Comparison of ENCODE assay signal across 10 cellular contexts in the genomic region with DNA sequence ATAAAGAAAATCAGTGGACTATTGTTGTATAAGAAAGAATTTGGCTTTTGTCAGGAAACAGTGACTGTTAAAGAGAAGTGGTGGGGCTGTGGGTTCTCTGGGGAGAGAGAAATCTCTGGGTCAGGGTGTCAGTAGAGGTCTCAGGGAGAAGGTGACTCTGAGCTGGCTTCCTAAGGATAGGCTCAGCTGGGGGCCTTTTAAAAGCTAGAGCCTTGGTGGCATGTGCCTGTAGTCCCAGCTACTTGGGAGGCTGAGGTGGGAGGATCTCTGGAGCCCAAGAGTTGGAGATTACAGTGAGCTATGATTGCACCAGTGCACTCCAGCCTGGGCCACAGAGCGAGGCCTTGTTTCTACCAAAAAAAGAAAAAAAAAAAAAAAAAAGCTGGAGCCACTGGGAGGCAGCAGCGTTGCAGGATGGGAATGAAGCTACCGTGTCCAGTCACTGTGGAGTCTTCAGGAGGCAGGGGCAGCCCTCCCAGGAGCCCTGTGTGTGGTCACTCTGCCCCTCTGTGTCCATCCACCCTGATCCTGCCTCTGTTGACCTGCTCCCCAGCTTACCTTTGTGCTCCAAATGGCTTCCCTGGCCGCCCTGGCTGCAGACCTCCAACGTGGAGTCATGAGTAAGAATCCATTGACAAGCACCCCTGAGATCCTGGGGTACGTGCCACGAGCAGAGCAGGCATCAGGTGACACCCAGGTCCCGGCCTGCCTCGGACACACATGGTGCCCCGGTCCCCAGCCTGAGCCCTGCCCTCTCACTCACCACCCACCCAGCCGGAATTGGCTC. TPM values are rescaled to one million over a fixed set of nuclear protein-coding genes. Genes with fewer than 3 reads are reported as not detected.
DNase-seq lines count a peak whose midpoint lies in the region; ATAC-seq and TF ChIP-seq lines count a peak whose summit lies in the region.
"Had no signal": no experiment of that assay in that cellular context is flagged by ENCODE, and none has a peak within 500 bp of the region (broad histone marks: within the 10 kb centered on the region; RNA-seq: fewer than 3 reads in every experiment).

No MANE protein-coding gene starts in this region.

- TF ChIP-seq CTCF in fibroblast of the aortic adventitia (IDR thresholded peaks at IDR 0.05; ENCODE audit: insufficient read depth, low read length) = peak; percentile 30
- TF ChIP-seq CTCF in smooth muscle cell (IDR thresholded peaks at IDR 0.05; ENCODE audit: borderline replicate concordance, insufficient read depth, poor library complexity, severe bottlenecking) = no peak

- DNase-seq in H7 = peak; percentile 77
- DNase-seq in SK-MEL-5 (ENCODE audit: low read depth, low spot score) = peak; percentile 81
- peak; percentile 54 for DNase-seq in fibroblast of the aortic adventitia (ENCODE audit: low read depth)
- no peak for DNase-seq in smooth muscle cell (lab: John Stamatoyannopoulos, UW; ENCODE audit: unreplicated experiment)
- DNase-seq in stimulated activated naive CD8-positive, alpha-beta T cell treated with anti-CD3 and anti-CD28 coated beads, Interleukin-15, amount 100 ng/mL, for 72 hours = no peak
- no peak for DNase-seq in GM19240 (ENCODE audit: insufficient read length, low spot score)
- DNase-seq in COLO668 (lab: John Stamatoyannopoulos, UW; ENCODE audit: unreplicated experiment) = no peak
- DNase-seq: activated CD4-positive, alpha-beta T cell treated with anti-CD3 and anti-CD28 coated beads, Interleukin-2, amount 10 ng/mL, durations not matched to agents 24 days and 14 days; heart left ventricle had no signal

- H3K27ac ChIP-seq in smooth muscle cell (ENCODE audit: low read depth) = peak overlapping the region; percentile 71

- H3K4me1 Mint-ChIP-seq in stimulated activated naive CD8-positive, alpha-beta T cell treated with anti-CD3 and anti-CD28 coated beads, Interleukin-15, amount 100 ng/mL, for 72 hours = peaks cover 12% of the 10 kb centered on the region

- no peaks in the 10 kb centered on the region for H3K79me2 ChIP-seq in smooth muscle cell (ENCODE audit: low read depth)

- H3K27me3 ChIP-seq in H7 (ENCODE audit: control insufficient read depth, insufficient read depth, low read length) (no peaks in the 10 kb centered on the region; the same call in 1 of the 2 replicates), smooth muscle cell (ENCODE audit: low read depth) (no peaks in the 10 kb centered on the region)
- H3K27me3 ChIP-seq: heart left ventricle had no signal

- H3K27me3 Mint-ChIP-seq in stimulated activated naive CD8-positive, alpha-beta T cell treated with anti-CD3 and anti-CD28 coated beads, Interleukin-15, amount 100 ng/mL, for 72 hours = no peaks in the 10 kb centered on the region
- H3K27me3 Mint-ChIP-seq: activated CD4-positive, alpha-beta T cell treated with anti-CD3 and anti-CD28 coated beads, Interleukin-2, amount 10 ng/mL, durations not matched to agents 24 days and 14 days had no signal

- peak overlapping the region; percentile 23 for H3K9ac ChIP-seq in smooth muscle cell (ENCODE audit: low read depth)

- no peaks in the 10 kb centered on the region for H3K4me1 ChIP-seq in smooth muscle cell (ENCODE audit: low read depth)

- ATAC-seq in stimulated activated naive CD8-positive, alpha-beta T cell treated with anti-CD3 and anti-CD28 coated beads, Interleukin-15, amount 100 ng/mL, for 72 hours = no peak
- ATAC-seq in GM19328 (IDR thresholded peaks at IDR 0.05; ENCODE audit: unreplicated experiment) = no peak

- H3K27ac Mint-ChIP-seq in stimulated activated naive CD8-positive, alpha-beta T cell treated with anti-CD3 and anti-CD28 coated beads, Interleukin-15, amount 100 ng/mL, for 72 hours = peak overlapping the region in 1 of 2 donors; percentile 48
- H3K27ac Mint-ChIP-seq: activated CD4-positive, alpha-beta T cell treated with anti-CD3 and anti-CD28 coated beads, Interleukin-2, amount 10 ng/mL, durations not matched to agents 24 days and 14 days had no signal

- no peak overlapping the region for H3K4me2 ChIP-seq in smooth muscle cell

- H3K9me3 ChIP-seq in smooth muscle cell (replicated peaks; ENCODE audit: low read depth) = no peaks in the 10 kb centered on the region
- H3K9me3 ChIP-seq: heart left ventricle had no signal

- peaks cover 4% of the 10 kb centered on the region for H3F3A ChIP-seq in smooth muscle cell (ENCODE audit: low read depth)

- H3K36me3 ChIP-seq in H7 (replicated peaks; ENCODE audit: control insufficient read depth, insufficient read depth, low read length) = no peaks in the 10 kb centered on the region
- H3K36me3 ChIP-seq in smooth muscle cell (ENCODE audit: low read depth) = no peaks in the 10 kb centered on the region

- WGBS in smooth muscle cell (ENCODE audit: low lambda C conversion rate) = 79% methylated on average over 8 of the region's 11 CpGs

- no peaks in the 10 kb centered on the region for H3K9me3 Mint-ChIP-seq in stimulated activated naive CD8-positive, alpha-beta T cell treated with anti-CD3 and anti-CD28 coated beads, Interleukin-15, amount 100 ng/mL, for 72 hours
- H3K9me3 Mint-ChIP-seq: activated CD4-positive, alpha-beta T cell treated with anti-CD3 and anti-CD28 coated beads, Interleukin-2, amount 10 ng/mL, durations not matched to agents 24 days and 14 days had no signal

- in situ Hi-C loops in SK-MEL-5 (cut with HindIII; ENCODE audit: low pct_unique_long_range_greater_than_20kb, low sequenced_read_pairs) = no loop called here

- no peak overlapping the region for H3K4me3 ChIP-seq in H7 (ENCODE audit: insufficient read depth, low read depth, low read length)
- H3K4me3 ChIP-seq in fibroblast of the aortic adventitia (ENCODE audit: low read depth, low read length) = no peak overlapping the region
- no peak overlapping the region for H3K4me3 ChIP-seq in smooth muscle cell
- H3K4me3 ChIP-seq: heart left ventricle had no signal

- H3K4me3 Mint-ChIP-seq in stimulated activated naive CD8-positive, alpha-beta T cell treated with anti-CD3 and anti-CD28 coated beads, Interleukin-15, amount 100 ng/mL, for 72 hours = no peak overlapping the region
- H3K4me3 Mint-ChIP-seq: activated CD4-positive, alpha-beta T cell treated with anti-CD3 and anti-CD28 coated beads, Interleukin-2, amount 10 ng/mL, durations not matched to agents 24 days and 14 days had no signal

- no peaks in the 10 kb centered on the region for H4K20me1 ChIP-seq in smooth muscle cell (ENCODE audit: low read depth)

- H2AFZ ChIP-seq in smooth muscle cell (ENCODE audit: low read depth) = no peak overlapping the region

RNA-seq across cellular contexts. Expression of gene MIF, which starts 5.4 kb away (rescaled TPM):
- 952 and 1,162 TPM in 2 replicates for total RNA-seq in H7 (2014; rRNA removed; shearing (Covaris generic))
- total RNA-seq in SK-MEL-5 (2014; rRNA removed; shearing (Covaris generic)) = 837 and 896 TPM in 2 replicates
- 1,254 and 1,570 TPM in 2 replicates for polyA plus RNA-seq in SK-MEL-5 (2015; cell fraction: cytosol; rRNA removed)
- polyA plus RNA-seq in SK-MEL-5 (2015; cell fraction: nucleus; rRNA removed) = 101 and 169 TPM in 2 replicates
- 27.3 and 160 TPM in 2 replicates for total RNA-seq in fibroblast of the aortic adventitia (ENCODE audit: low replicate concordance)
- total RNA-seq in smooth muscle cell = 412 and 445 TPM in 2 replicates
- 2,922 and 3,116 TPM in 2 replicates for polyA plus RNA-seq in smooth muscle cell

RNA-seq across cellular contexts. Expression of gene SLC2A11, which starts 31.1 kb away (rescaled TPM):
- 10.7 and 17.4 TPM in 2 replicates for total RNA-seq in H7 (2014; rRNA removed; shearing (Covaris generic))
- total RNA-seq in SK-MEL-5 (2014; rRNA removed; shearing (Covaris generic)) = 20.6 and 20.7 TPM in 2 replicates
- polyA plus RNA-seq in SK-MEL-5 (2015; cell fraction: cytosol; rRNA removed) = 18.2 and 23.0 TPM in 2 replicates
- polyA plus RNA-seq in SK-MEL-5 (2015; cell fraction: nucleus; rRNA removed) = 97.9 and 105 TPM in 2 replicates
- 11.4 and 11.9 TPM in 2 replicates for total RNA-seq in fibroblast of the aortic adventitia (ENCODE audit: low replicate concordance)
- 1.5 and 9.5 TPM in 2 replicates for total RNA-seq in smooth muscle cell
- 3.5 and 6.3 TPM in 2 replicates for polyA plus RNA-seq in smooth muscle cell

RNA-seq across cellular contexts. Expression of gene DERL3, which starts 50.0 kb away (rescaled TPM):
- total RNA-seq in H7 (2014; rRNA removed; shearing (Covaris generic)) = 5.0 and 9.3 TPM in 2 replicates
- total RNA-seq in SK-MEL-5 (2014; rRNA removed; shearing (Covaris generic)) = 0.13 and 0.26 TPM in 2 replicates
- 0.03 and 0.43 TPM in 2 replicates for polyA plus RNA-seq in SK-MEL-5 (2015; cell fraction: cytosol; rRNA removed)
- polyA plus RNA-seq in SK-MEL-5 (2015; cell fraction: nucleus; rRNA removed) = 1.2 and 1.3 TPM in 2 replicates
- 0.36 TPM in 1 of 2 replicates, not detected in the other for total RNA-seq in fibroblast of the aortic adventitia (ENCODE audit: low replicate concordance)
- 0.40 and 0.63 TPM in 2 replicates for total RNA-seq in smooth muscle cell
- polyA plus RNA-seq in smooth muscle cell = 2.0 and 4.2 TPM in 2 replicates

Comparison
In these comparisons a context has a peak if more than half of its experiments do, and no peak if none do; other contexts are left out.
1. DNase-seq: peak in H7 (single experiment), SK-MEL-5 (single experiment) and fibroblast of the aortic adventitia (single experiment); none in smooth muscle cell (single experiment), stimulated activated naive CD8-positive, alpha-beta T cell treated with anti-CD3 and anti-CD28 coated beads, Interleukin-15, amount 100 ng/mL, for 72 hours (0 of 2), GM19240 (single experiment) and COLO668 (single experiment).